14 cellular contexts compared by ENCODE assay signal in the genomic region with DNA sequence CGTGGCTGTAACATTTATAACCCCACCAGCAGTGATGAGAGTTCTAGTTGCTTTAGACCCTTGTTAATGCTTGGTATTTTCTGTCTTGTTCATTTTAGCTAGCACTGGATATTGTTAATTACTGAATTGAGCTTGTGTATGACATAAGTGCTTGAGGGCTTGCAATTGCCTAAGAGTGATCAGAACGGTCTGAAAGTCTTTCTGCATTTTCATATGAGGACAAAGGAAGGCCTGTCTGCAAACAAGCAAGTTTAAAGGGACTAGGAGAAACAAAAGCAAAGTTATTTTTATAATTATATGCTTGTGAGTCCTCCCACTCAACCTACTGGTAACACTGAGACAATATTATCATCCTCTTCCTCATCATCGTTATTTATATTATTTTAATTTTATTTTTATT.
DNase-seq lines count a peak whose midpoint lies in the region; ATAC-seq lines count a peak whose summit lies in the region.
"Had no signal": no experiment of that assay in that cellular context is flagged by ENCODE, and none has a peak within 500 bp of the region (broad histone marks: within the 10 kb centered on the region; RNA-seq: fewer than 3 reads in every experiment).

No MANE protein-coding gene starts in this region.

- peaks cover 3% of the 10 kb centered on the region for H3K36me3 Mint-ChIP-seq in effector memory CD8-positive, alpha-beta T cell (ENCODE audit: insufficient read depth)
- H3K36me3 Mint-ChIP-seq: CD4-positive, alpha-beta memory T cell had no signal

- no peak for ATAC-seq in effector memory CD8-positive, alpha-beta T cell (replicated peaks)
- no peak for ATAC-seq in HG03045 (IDR thresholded peaks at IDR 0.05; ENCODE audit: unreplicated experiment)
- no peak for ATAC-seq in HG03342 (IDR thresholded peaks at IDR 0.05; ENCODE audit: unreplicated experiment)

- H3K9me3 Mint-ChIP-seq in effector memory CD8-positive, alpha-beta T cell, result no peaks in the 10 kb centered on the region
- H3K9me3 Mint-ChIP-seq: CD4-positive, alpha-beta memory T cell had no signal

- H3K4me3 Mint-ChIP-seq in effector memory CD8-positive, alpha-beta T cell, result no peak overlapping the region
- H3K4me3 Mint-ChIP-seq: CD4-positive, alpha-beta memory T cell had no signal

- no peaks in the 10 kb centered on the region for H3K27me3 Mint-ChIP-seq in effector memory CD8-positive, alpha-beta T cell
- H3K27me3 Mint-ChIP-seq: CD4-positive, alpha-beta memory T cell had no signal

- peak overlapping the region; percentile 5 to 60 for H3K27ac Mint-ChIP-seq in effector memory CD8-positive, alpha-beta T cell
- H3K27ac Mint-ChIP-seq: CD4-positive, alpha-beta memory T cell had no signal

- DNase-seq in MV-4-11 (lab: John Stamatoyannopoulos, UW) (peak; percentile 6), NOMO-1 treated with DMSO at 0.1 percent for 48 hours (lab: John Stamatoyannopoulos, UW; ENCODE audit: unreplicated experiment) (peak; percentile 47), renal cortical epithelial cell (ENCODE audit: low read depth) (peak; percentile 29), kidney tubule cell (ENCODE audit: low spot score) (no peak)
- DNase-seq in effector memory CD8-positive, alpha-beta T cell, result no peak
- DNase-seq: Calu3; CD4-positive, alpha-beta memory T cell; NCI-H1436 treated with DMSO at 0.1 percent for 48 hours; NCI-H2029 treated with DMSO at 0.1 percent for 48 hours; NCI-H446 treated with DMSO at 0.1 percent for 48 hours; NCI-H748 treated with DMSO at 0.1 percent for 48 hours; PC-9 had no signal

- H3K4me1 Mint-ChIP-seq in effector memory CD8-positive, alpha-beta T cell (ENCODE audit: low read depth in 2 of 2), result peaks cover 22 to 23% of the 10 kb centered on the region in 2 donors

Comparison
In these comparisons a context has a peak if more than half of its experiments do, and no peak if none do; other contexts are left out.
1. DNase-seq: peak in MV-4-11 (single experiment), NOMO-1 treated with DMSO at 0.1 percent for 48 hours (single experiment) and renal cortical epithelial cell (single experiment); none in effector memory CD8-positive, alpha-beta T cell (0 of 3) and kidney tubule cell (single experiment).